27 cellular contexts compared by ENCODE assay signal in genomic region chr2:178325268-178325667, GRCh38.
"Had no signal": no experiment of that assay in that cellular context is flagged by ENCODE, and none has a peak within 500 bp of the region (broad histone marks: within the 10 kb centered on the region; RNA-seq: fewer than 3 reads in every experiment).

No MANE protein-coding gene starts in this region.

- H3K4me1 ChIP-seq: colonic mucosa, esophagus muscularis mucosa, foreskin keratinocyte, gastroesophageal sphincter had no signal

- H3K36me3 ChIP-seq: colonic mucosa, esophagus muscularis mucosa, esophagus squamous epithelium, gastrocnemius medialis, gastroesophageal sphincter, heart left ventricle, heart right ventricle had no signal

- H3K4me3 ChIP-seq: colonic mucosa, coronary artery, esophagus muscularis mucosa, esophagus squamous epithelium, gastrocnemius medialis, gastroesophageal sphincter, heart left ventricle, heart right ventricle had no signal

- FAIRE-seq: colon, endometrium, endothelial cell of umbilical vein, frontal cortex had no signal

- ATAC-seq: effector memory CD8-positive, alpha-beta T cell; esophagus mucosa; foreskin keratinocyte; gastrocnemius medialis; gastroesophageal sphincter; heart left ventricle; heart right ventricle had no signal

- H3K9me3 ChIP-seq: colonic mucosa, esophagus muscularis mucosa, esophagus squamous epithelium, gastrocnemius medialis, gastroesophageal sphincter, heart left ventricle, heart right ventricle had no signal

- DNase-seq: colonic mucosa; cortex of kidney; dermis blood vessel endothelial cell; dorsolateral prefrontal cortex; effector CD4-positive, alpha-beta T cell; effector CD8-positive, alpha-beta T cell; effector memory CD4-positive, alpha-beta T cell; effector memory CD8-positive, alpha-beta T cell; endodermal cell; erythroblast; esophagus squamous epithelium; foreskin fibroblast; foreskin keratinocyte; foreskin melanocyte; gastrocnemius medialis; glutamatergic neuron; head of caudate nucleus; heart left ventricle; heart right ventricle had no signal
